Comparison of ENCODE assay signal across 17 cellular contexts in genomic region chr10:13334556-13334955, GRCh38. TPM values are rescaled to one million over a fixed set of nuclear protein-coding genes. Genes with fewer than 3 reads are reported as not detected.
DNase-seq lines count a peak whose midpoint lies in the region; ATAC-seq, FAIRE-seq and TF ChIP-seq lines count a peak whose summit lies in the region.
"Had no signal": no experiment of that assay in that cellular context is flagged by ENCODE, and none has a peak within 500 bp of the region (broad histone marks: within the 10 kb centered on the region; RNA-seq: fewer than 3 reads in every experiment).

No MANE protein-coding gene starts in this region.

- no peak overlapping the region for H3K18ac ChIP-seq in H9 (ENCODE audit: insufficient read length, low read depth, low read length)

- DNase-seq in activated CD4-positive, alpha-beta T cell treated with anti-CD3 and anti-CD28 coated beads, Interleukin-2, amount 10 ng/mL, durations not matched to agents 7 days and 5 days: no peak
- DNase-seq in activated CD4-positive, alpha-beta T cell treated with anti-CD3 and anti-CD28 coated beads for 48 hours: no peak
- DNase-seq in H9 (no peak), K562 (ENCODE audit: extremely low read depth in 1 of 4, low spot score in 3 of 4) (no peak), posterior vena cava (ENCODE audit: low spot score) (peak; percentile 57), head of caudate nucleus (no peak), iPS-NIHi11 (ENCODE audit: low spot score) (no peak), NCI-H510A (lab: John Stamatoyannopoulos, UW) (no peak)
- DNase-seq: Calu3; CD8-positive, alpha-beta T cell; DMS79 treated with DMSO at 0.1 percent for 48 hours; GF-D8; GOT3; H7 had no signal

- H3K4me1 Mint-ChIP-seq in activated CD4-positive, alpha-beta T cell treated with anti-CD3 and anti-CD28 coated beads, Interleukin-2, amount 10 ng/mL, durations not matched to agents 7 days and 5 days: peaks cover 18% of the 10 kb centered on the region
- peaks cover 26 to 32% of the 10 kb centered on the region in 2 experiments for H3K4me1 Mint-ChIP-seq in H9
- H3K4me1 Mint-ChIP-seq: CD14-positive monocyte had no signal

- H3K4me2 ChIP-seq in H9 (ENCODE audit: insufficient read depth, insufficient read length, low read length) (no peak overlapping the region), K562 (ENCODE audit: insufficient read depth, low read length) (no peak overlapping the region)
- H3K4me2 ChIP-seq: BLaER1 had no signal

- no peak for TF ChIP-seq RAD21 in K562 (CRISPR knock-in tag; conservative IDR thresholded peaks at IDR 0.05 in 1 of 2, IDR thresholded peaks at IDR 0.05 in 1 of 2)

- no CpG with 5 or more reads among the region's 2 CpGs for WGBS in H9 (ENCODE audit: extremely low coverage, insufficient read length, low lambda C conversion rate)
- WGBS in K562 (ENCODE audit: insufficient coverage, low coverage, missing lambda C conversion rate): 97% methylated on average over 2 of the region's 2 CpGs

- TF ChIP-seq EP300 in K562 (IDR thresholded peaks at IDR 0.05; ENCODE audit: low read length): no peak

- H3K4me3 Mint-ChIP-seq in activated CD4-positive, alpha-beta T cell treated with anti-CD3 and anti-CD28 coated beads, Interleukin-2, amount 10 ng/mL, durations not matched to agents 7 days and 5 days: no peak overlapping the region
- H3K4me3 Mint-ChIP-seq in H9: no peak overlapping the region
- H3K4me3 Mint-ChIP-seq: CD14-positive monocyte; CD8-positive, alpha-beta T cell had no signal

- no peak overlapping the region for H2BK120ac ChIP-seq in H9 (ENCODE audit: low read depth, low read length, poor library complexity, severe bottlenecking)

- TF ChIP-seq CTCF in H9 (conservative IDR thresholded peaks at IDR 0.05) (no peak), K562 (IDR thresholded peaks at IDR 0.05 in 2 of 3, conservative IDR thresholded peaks at IDR 0.05 in 1 of 3; ENCODE audit: insufficient read depth in 2 of 3, low read depth in 1 of 3, low read length in 3 of 3) (no peak)

- H2AFZ ChIP-seq in H9 (ENCODE audit: low read length) (no peak overlapping the region), K562 (ENCODE audit: low read depth, low read length) (no peak overlapping the region)

- H4K20me1 ChIP-seq in H9 (ENCODE audit: control insufficient read depth, insufficient read depth, insufficient read length) (no peaks in the 10 kb centered on the region), K562 (replicated peaks; ENCODE audit: control insufficient read depth, insufficient read depth, low read length) (0 out of 2 replicates have a peak, but pooled peaks cover 4% of the 10 kb centered on the region)

- no peak overlapping the region for H3T11ph ChIP-seq in H9 (ENCODE audit: low read length)

- H3K23ac ChIP-seq in H9 (ENCODE audit: insufficient read length, low read depth, low read length): no peak overlapping the region

- no peak overlapping the region for H3K14ac ChIP-seq in H9 (ENCODE audit: insufficient read depth, low read length)

- no peak overlapping the region for H2BK5ac ChIP-seq in H9 (ENCODE audit: insufficient read length, low read length)

- H2BK15ac ChIP-seq in H9 (ENCODE audit: low read depth, low read length): no peak overlapping the region

- no peak for TF ChIP-seq POLR2A in K562 (conservative IDR thresholded peaks at IDR 0.05)

- CTCF ChIA-PET in activated CD4-positive, alpha-beta T cell treated with anti-CD3 and anti-CD28 coated beads, Interleukin-2, amount 10 ng/mL, durations not matched to agents 7 days and 5 days (lab: Charles Lee): interaction anchor here (0.6 to 1.7 kb wide), 3 partner anchors 9 to 1826 kb away, joined by 3 to 5 read pairs (median 4); no protein-coding TSS in a partner anchor
- CTCF ChIA-PET in K562 (lab: Yijun Ruan, JAX; ENCODE audit: low intra/inter-chr PET ratio): no interaction called here

- FAIRE-seq in K562 (lab: Jason Lieb, UNC): no peak

- H3K23me2 ChIP-seq in H9 (ENCODE audit: insufficient read length, low read depth, low read length, poor library complexity, severe bottlenecking): no peaks in the 10 kb centered on the region

- no peak overlapping the region for H4K91ac ChIP-seq in H9 (ENCODE audit: insufficient read length, low read depth, low read length)

- POLR2A ChIA-PET in activated CD4-positive, alpha-beta T cell treated with anti-CD3 and anti-CD28 coated beads, Interleukin-2, amount 10 ng/mL, durations not matched to agents 7 days and 5 days (lab: Charles Lee): interaction anchor here (0.6 kb wide), 1 partner anchor 19 kb away, joined by 3 read pairs; no protein-coding TSS in a partner anchor
- POLR2A ChIA-PET in K562 (lab: Yijun Ruan, JAX): interaction anchor here (0.6 kb wide), 2 partner anchors 155 to 415 kb away, joined by 3 to 4 read pairs; no protein-coding TSS in a partner anchor

- H3K27me3 Mint-ChIP-seq in activated CD4-positive, alpha-beta T cell treated with anti-CD3 and anti-CD28 coated beads, Interleukin-2, amount 10 ng/mL, durations not matched to agents 7 days and 5 days: no peaks in the 10 kb centered on the region
- H3K27me3 Mint-ChIP-seq in H9 (ENCODE audit: low read depth): no peaks in the 10 kb centered on the region

- no peak overlapping the region for H3K27ac ChIP-seq in H9 (ENCODE audit: insufficient read length, low read depth, low read length)
- no peak overlapping the region for H3K27ac ChIP-seq in K562 (ENCODE audit: extremely low read depth, low read depth, low read length)
- H3K27ac ChIP-seq: 22Rv1, BLaER1 had no signal

- in situ Hi-C loops in K562 (cut with MboI): no loop called here

- no peak overlapping the region for H3K4ac ChIP-seq in H9 (ENCODE audit: low read depth, low read length)

- H3K36me3 Mint-ChIP-seq in activated CD4-positive, alpha-beta T cell treated with anti-CD3 and anti-CD28 coated beads, Interleukin-2, amount 10 ng/mL, durations not matched to agents 7 days and 5 days (ENCODE audit: low read depth): peaks cover 67% of the 10 kb centered on the region
- H3K36me3 Mint-ChIP-seq in H9 (ENCODE audit: insufficient read depth in 1 of 3, low read depth in 3 of 3): peaks cover 81 to 98% (median 92%) of the 10 kb centered on the region in 3 experiments

- BruUV-seq in K562 (replicated peaks; lab: Mats Ljungman, UMichigan): no TSS peak

- no peaks in the 10 kb centered on the region for H3K9me3 ChIP-seq in H9 (ENCODE audit: control insufficient read depth, low read depth, low read length)
- H3K9me3 ChIP-seq in K562 (replicated peaks; ENCODE audit: control insufficient read depth, insufficient read depth, low read depth, low read length): no peaks in the 10 kb centered on the region
- H3K9me3 ChIP-seq: BLaER1 had no signal

- H2BK12ac ChIP-seq in H9 (ENCODE audit: insufficient read length, low read depth, low read length): no peak overlapping the region

- peak overlapping the region; percentile 5 for H3K27ac Mint-ChIP-seq in activated CD4-positive, alpha-beta T cell treated with anti-CD3 and anti-CD28 coated beads, Interleukin-2, amount 10 ng/mL, durations not matched to agents 7 days and 5 days
- peak overlapping the region; percentile 62 to 94 (median 85); a peak in 6 of 7 replicates for H3K27ac Mint-ChIP-seq in H9
- H3K27ac Mint-ChIP-seq: CD14-positive monocyte; CD8-positive, alpha-beta T cell had no signal

- no peak overlapping the region for H3K56ac ChIP-seq in H9 (ENCODE audit: insufficient read length, low read depth, low read length)

- H3K79me2 ChIP-seq in H9 (ENCODE audit: insufficient read depth, low read length) (peaks cover 36% of the 10 kb centered on the region; the same call in 1 of the 2 replicates), K562 (ENCODE audit: control insufficient read depth, insufficient read depth, low read length) (no peaks in the 10 kb centered on the region)

- H2AK5ac ChIP-seq in H9 (ENCODE audit: insufficient read length, low read length): no peak overlapping the region

- no peak overlapping the region for H4K8ac ChIP-seq in H9 (replicated peaks; ENCODE audit: insufficient read length, low read depth, low read length)

- H3K9ac ChIP-seq in H9 (ENCODE audit: extremely low read depth, insufficient read length, low read length): no peak overlapping the region
- no peak overlapping the region for H3K9ac ChIP-seq in K562 (ENCODE audit: insufficient read depth in 1 of 2, low read depth in 2 of 2, low read length in 2 of 2)
- H3K9ac ChIP-seq: BLaER1 had no signal

- H3K4me1 ChIP-seq in H9 (ENCODE audit: insufficient read depth, low read length) (peaks cover 6% of the 10 kb centered on the region; the same call in 1 of the 2 replicates), K562 (replicated peaks in 1 of 2; ENCODE audit: control insufficient read depth in 2 of 2, insufficient read depth in 2 of 2, low read length in 2 of 2) (no peaks in the 10 kb centered on the region)

- H3K27me3 ChIP-seq in H9 (ENCODE audit: insufficient read depth, low read length) (0 out of 2 replicates have a peak, but pooled peaks cover 3% of the 10 kb centered on the region), K562 (ENCODE audit: control insufficient read depth in 2 of 2, insufficient read depth in 2 of 2, low read length in 2 of 2) (no peaks in the 10 kb centered on the region)
- H3K27me3 ChIP-seq: BLaER1 had no signal

- no peaks in the 10 kb centered on the region for H3K9me1 ChIP-seq in K562 (ENCODE audit: control insufficient read depth, insufficient read depth, low read length)

- no peak overlapping the region for H4K5ac ChIP-seq in H9 (ENCODE audit: insufficient read length, low read depth, low read length)

- H3K9me3 Mint-ChIP-seq in activated CD4-positive, alpha-beta T cell treated with anti-CD3 and anti-CD28 coated beads, Interleukin-2, amount 10 ng/mL, durations not matched to agents 7 days and 5 days: peaks cover 3% of the 10 kb centered on the region
- H3K9me3 Mint-ChIP-seq in H9: no peaks in the 10 kb centered on the region
- H3K9me3 Mint-ChIP-seq: CD8-positive, alpha-beta T cell had no signal

- intact Hi-C loops in K562 (cut with micrococcal nuclease): no loop called here
- intact Hi-C loops in posterior vena cava (cut with DNase I): no loop called here
- intact Hi-C loops in head of caudate nucleus (cut with DNase I): no loop called here

- no peak overlapping the region for H3K4me3 ChIP-seq in K562
- H3K4me3 ChIP-seq: BLaER1 had no signal

- peaks cover 67% of the 10 kb centered on the region; the same call in 2 of the 3 replicates for H3K36me3 ChIP-seq in K562 (ENCODE audit: control insufficient read depth, insufficient read depth, low read length)

- H3K79me1 ChIP-seq in H9 (ENCODE audit: insufficient read depth, low read depth, low read length, poor library complexity, severe bottlenecking): peaks cover 13% of the 10 kb centered on the region

- H2BK20ac ChIP-seq in H9 (ENCODE audit: low read depth, low read length, poor library complexity, severe bottlenecking): no peak overlapping the region

- no peak for ATAC-seq in K562
- ATAC-seq: CD8-positive, alpha-beta T cell had no signal

RNA-seq across cellular contexts. Expression of gene SEPHS1, which starts 13.5 kb away (rescaled TPM):
- total RNA-seq in activated CD4-positive, alpha-beta T cell treated with anti-CD3 and anti-CD28 coated beads, Interleukin-2, amount 10 ng/mL, durations not matched to agents 7 days and 5 days: 10 to 100 TPM; 74.4 to 74.9 TPM
- total RNA-seq in H9 (2021) (366 and 387 TPM in 2 replicates), K562 (2014; rRNA removed) (35.5 and 35.7 TPM in 2 replicates), K562 (2014; rRNA removed; fragmentation: Illumina TruSeq; extraction: Trizol) (41.8 and 51.1 TPM in 2 replicates), K562 (2015; rRNA removed; fragmentation: Illumina TruSeq; extraction: Trizol) (40.9 TPM in 2 replicates), K562 (2021) (39.9 and 45.3 TPM in 2 replicates), posterior vena cava (10 to 100 TPM; 29.7 to 30.7 TPM)
- total RNA-seq in K562 (2011; cell fraction: chromatin; rRNA removed; ENCODE audit: low replicate concordance): 23.7 and 27.5 TPM in 2 replicates
- 15.1 and 22.0 TPM in 2 replicates for total RNA-seq in K562 (2011; cell fraction: nucleolus; rRNA removed)
- 25.2 and 36.9 TPM in 2 replicates for total RNA-seq in K562 (2011; cell fraction: nucleoplasm; rRNA removed)
- polyA plus RNA-seq in K562 (2011; rRNA removed) (63.4 and 82.8 TPM in 2 replicates), K562 (2014; fragmentation: Illumina TruSeq; extraction: Trizol) (79.9 and 83.2 TPM in 2 replicates), K562 (2014; fragmentation: Nextera tagmentation; extraction: Ambion mirVana) (10 to 100 TPM; 14.7 to 15.9 TPM), K562 (2014; rRNA removed) (48.3 and 48.5 TPM in 2 replicates)
- 32.9 and 42.2 TPM in 2 replicates for polyA plus RNA-seq in K562 (2011; cell fraction: cytosol; rRNA removed)
- 29.2 and 32.9 TPM in 2 replicates for polyA plus RNA-seq in K562 (2011; cell fraction: nucleus; rRNA removed)
- polyA plus RNA-seq in K562 (2012): 30.0 and 41.3 TPM in 2 replicates
- polyA minus RNA-seq in K562 (2011; rRNA and poly(A)+ RNA removed): 91.6 and 99.5 TPM in 2 replicates
- 38.2 and 38.6 TPM in 2 replicates for polyA minus RNA-seq in K562 (2011; cell fraction: cytosol; rRNA and poly(A)+ RNA removed)
- 6.6 and 14.6 TPM in 2 replicates for polyA minus RNA-seq in K562 (2011; cell fraction: nucleus; rRNA and poly(A)+ RNA removed)

RNA-seq across cellular contexts. Expression of gene PHYH, which starts 34.7 kb away (rescaled TPM):
- total RNA-seq in activated CD4-positive, alpha-beta T cell treated with anti-CD3 and anti-CD28 coated beads, Interleukin-2, amount 10 ng/mL, durations not matched to agents 7 days and 5 days: 10 to 100 TPM in 1 of 2 experiments, 1 to 10 TPM in 1; 9.8 to 12.0 TPM
- total RNA-seq in H9 (2021): 19.7 and 21.5 TPM in 2 replicates
- 2.6 and 4.8 TPM in 2 replicates for total RNA-seq in K562 (2011; cell fraction: chromatin; rRNA removed; ENCODE audit: low replicate concordance)
- 1.1 and 1.8 TPM in 2 replicates for total RNA-seq in K562 (2011; cell fraction: nucleolus; rRNA removed)
- 2.4 and 2.8 TPM in 2 replicates for total RNA-seq in K562 (2011; cell fraction: nucleoplasm; rRNA removed)
- total RNA-seq in K562 (2014; rRNA removed): 3.7 and 3.8 TPM in 2 replicates
- 4.0 and 4.4 TPM in 2 replicates for total RNA-seq in K562 (2014; rRNA removed; fragmentation: Illumina TruSeq; extraction: Trizol)
- 5.4 and 6.1 TPM in 2 replicates for total RNA-seq in K562 (2015; rRNA removed; fragmentation: Illumina TruSeq; extraction: Trizol)
- total RNA-seq in K562 (2021): 4.9 and 5.2 TPM in 2 replicates
- 5.7 and 6.1 TPM in 2 replicates for polyA plus RNA-seq in K562 (2011; rRNA removed)
- polyA plus RNA-seq in K562 (2011; cell fraction: cytosol; rRNA removed): 4.8 and 5.3 TPM in 2 replicates
- polyA plus RNA-seq in K562 (2011; cell fraction: nucleus; rRNA removed): 2.5 and 3.2 TPM in 2 replicates
- polyA plus RNA-seq in K562 (2012): 7.6 and 14.7 TPM in 2 replicates
- polyA plus RNA-seq in K562 (2014; fragmentation: Illumina TruSeq; extraction: Trizol): 5.8 and 6.5 TPM in 2 replicates
- polyA plus RNA-seq in K562 (2014; fragmentation: Nextera tagmentation; extraction: Ambion mirVana): 1 to 10 TPM; 6.3 to 6.9 TPM
- 4.2 and 6.2 TPM in 2 replicates for polyA plus RNA-seq in K562 (2014; rRNA removed)
- polyA minus RNA-seq in K562 (2011; rRNA and poly(A)+ RNA removed): 2.0 and 2.5 TPM in 2 replicates
- 1.0 and 2.8 TPM in 2 replicates for polyA minus RNA-seq in K562 (2011; cell fraction: cytosol; rRNA and poly(A)+ RNA removed)
- polyA minus RNA-seq in K562 (2011; cell fraction: nucleus; rRNA and poly(A)+ RNA removed): 0.81 and 1.00 TPM in 2 replicates
- total RNA-seq in posterior vena cava: 10 to 100 TPM; 26.7 to 35.1 TPM
